ENCODE assay signal across 2 cellular contexts in genomic region chr18:70069381-70069780, GRCh38.
TF ChIP-seq lines count a peak whose summit lies in the region.

No MANE protein-coding gene starts in this region.

TF ChIP-seq in IMR-90, 13 proteins besides CTCF, POLR2A, EP300 and RAD21:
- TF ChIP-seq ELK1 (IDR thresholded peaks at IDR 0.05; ENCODE audit: borderline replicate concordance, low read depth, low read length) (no peak), CEBPB (IDR thresholded peaks at IDR 0.05; ENCODE audit: low read depth, low read length) (no peak), MAFK (IDR thresholded peaks at IDR 0.05; ENCODE audit: low read depth, low read length) (peak; percentile 80), CHD1 (IDR thresholded peaks at IDR 0.05; ENCODE audit: low read depth, low read length) (no peak), FOS (IDR thresholded peaks at IDR 0.05; ENCODE audit: low read depth, low read length) (no peak)
TF ChIP-seq in IMR-90: peak in this region for 1.

TF ChIP-seq in H1, 55 proteins besides CTCF, POLR2A, EP300 and RAD21:
- TF ChIP-seq KDM4A (IDR thresholded peaks at IDR 0.05; ENCODE audit: low read depth, low read length, severe bottlenecking) (no peak), KDM5A (IDR thresholded peaks at IDR 0.05; ENCODE audit: low read length) (no peak), MAFK (IDR thresholded peaks at IDR 0.05; ENCODE audit: low read depth, low read length) (peak; percentile 10; the same call in 1 of the 2 replicates)
